Comparison of ENCODE assay signal across 32 cellular contexts in genomic region chr2:179910735-179911113, GRCh38. TPM values are rescaled to one million over a fixed set of nuclear protein-coding genes. Genes with fewer than 3 reads are reported as not detected.
"Had no signal": no experiment of that assay in that cellular context is flagged by ENCODE, and none has a peak within 500 bp of the region (broad histone marks: within the 10 kb centered on the region; RNA-seq: fewer than 3 reads in every experiment).

No MANE protein-coding gene starts in this region.

- H3K4me2 ChIP-seq: neural progenitor cell, smooth muscle cell had no signal

- H3K4me1 ChIP-seq: gastroesophageal sphincter, heart right ventricle, left lung, prostate gland, right atrium auricular region, stomach, thyroid gland had no signal

- H3K4me1 Mint-ChIP-seq: mesothelial cell of epicardium; naive B cell; stimulated activated effector memory CD8-positive, alpha-beta T cell treated with anti-CD3 and anti-CD28 coated beads, Interleukin-12 subunit alpha, Interleukin-12 subunit beta, amount 100 ng/mL, for 72 hours had no signal

- H2AFZ ChIP-seq: neural progenitor cell had no signal

- DNase-seq: dorsolateral prefrontal cortex; effector CD4-positive, alpha-beta T cell; foreskin fibroblast; glutamatergic neuron; heart right ventricle; hippocampal formation; kidney; left cardiac atrium; left lung; mesenchymal stem cell; mucosa of descending colon; naive B cell; stimulated activated CD4-positive, alpha-beta T cell treated with anti-CD3 and anti-CD28 coated beads, Interleukin-12 subunit alpha, Interleukin-12 subunit beta, amount 100 ng/mL, for 4 hours; stimulated activated CD4-positive, alpha-beta T cell treated with anti-CD3 and anti-CD28 coated beads, Interleukin-1b, Interleukin-23, amount 100 ng/mL, for 48 hours; stimulated activated CD4-positive, alpha-beta T cell treated with anti-CD3 and anti-CD28 coated beads, Interleukin-4, amount 100 ng/mL, for 24 hours; stimulated activated naive CD4-positive, alpha-beta T cell treated with Interleukin-2 at 50 U/mL for 16 hours; stomach; thyroid gland; trophoblast cell had no signal

- H3K4me3 ChIP-seq: dorsolateral prefrontal cortex, gastroesophageal sphincter, heart right ventricle, left lung, mucosa of descending colon, neural progenitor cell, prostate gland, right atrium auricular region, smooth muscle cell, stomach, thyroid gland had no signal

- H3K27ac ChIP-seq: dorsolateral prefrontal cortex, epithelial cell of prostate, gastroesophageal sphincter, heart right ventricle, left lung, neural progenitor cell, prostate gland, right atrium auricular region, stomach, thyroid gland had no signal

- H3K27me3 ChIP-seq: dorsolateral prefrontal cortex, gastroesophageal sphincter, heart right ventricle, left lung, neural progenitor cell, right atrium auricular region, stomach, thyroid gland had no signal

- H3K4me3 Mint-ChIP-seq: mesothelial cell of epicardium; naive B cell; natural killer cell treated with Interleukin-12 subunit alpha and Interleukin-12 subunit beta and Interleukin-15 and Interleukin-18, amount 100 ng/mL, for 72 hours; neural progenitor cell; stimulated activated effector memory CD8-positive, alpha-beta T cell treated with anti-CD3 and anti-CD28 coated beads, Interleukin-12 subunit alpha, Interleukin-12 subunit beta, amount 100 ng/mL, for 72 hours had no signal

- FAIRE-seq: colon, kidney had no signal

- H3K9me3 Mint-ChIP-seq: mesothelial cell of epicardium; neural progenitor cell; stimulated activated effector memory CD8-positive, alpha-beta T cell treated with anti-CD3 and anti-CD28 coated beads, Interleukin-12 subunit alpha, Interleukin-12 subunit beta, amount 100 ng/mL, for 72 hours had no signal

- H3K9me3 ChIP-seq: gastroesophageal sphincter, heart right ventricle, left lung, mucosa of descending colon, prostate gland, right atrium auricular region, stomach, thyroid gland had no signal

- H3K36me3 ChIP-seq: gastroesophageal sphincter, heart right ventricle, left lung, neural progenitor cell, prostate gland, right atrium auricular region, stomach, thyroid gland had no signal

- H3K27ac Mint-ChIP-seq: mesothelial cell of epicardium; natural killer cell treated with Interleukin-12 subunit alpha and Interleukin-12 subunit beta and Interleukin-15 and Interleukin-18, amount 100 ng/mL, for 72 hours; neural progenitor cell; stimulated activated effector memory CD8-positive, alpha-beta T cell treated with anti-CD3 and anti-CD28 coated beads, Interleukin-12 subunit alpha, Interleukin-12 subunit beta, amount 100 ng/mL, for 72 hours had no signal

- H3K36me3 Mint-ChIP-seq: mesothelial cell of epicardium; naive B cell; natural killer cell treated with Interleukin-12 subunit alpha and Interleukin-12 subunit beta and Interleukin-15 and Interleukin-18, amount 100 ng/mL, for 72 hours; neural progenitor cell; stimulated activated effector memory CD8-positive, alpha-beta T cell treated with anti-CD3 and anti-CD28 coated beads, Interleukin-12 subunit alpha, Interleukin-12 subunit beta, amount 100 ng/mL, for 72 hours had no signal

- ATAC-seq: esophagus mucosa; gastroesophageal sphincter; heart right ventricle; left cardiac atrium; left lung; mucosa of descending colon; natural killer cell treated with Interleukin-12 subunit alpha and Interleukin-12 subunit beta and Interleukin-15 and Interleukin-18, amount 100 ng/mL, for 72 hours; sciatic nerve; stimulated activated effector memory CD8-positive, alpha-beta T cell treated with anti-CD3 and anti-CD28 coated beads, Interleukin-12 subunit alpha, Interleukin-12 subunit beta, amount 100 ng/mL, for 72 hours had no signal

- H3K9ac ChIP-seq: neural progenitor cell had no signal

RNA-seq across cellular contexts. Expression of gene ZNF385B, which starts 49.3 kb away (rescaled TPM):
- total RNA-seq: lung microvascular endothelial cell; natural killer cell treated with Interleukin-12 subunit alpha and Interleukin-12 subunit beta and Interleukin-15 and Interleukin-18, amount 100 ng/mL, for 72 hours had no signal
